8 cellular contexts compared by ENCODE assay signal in genomic region chr10:23094786-23095403, GRCh38. TPM values are rescaled to one million over a fixed set of nuclear protein-coding genes. Genes with fewer than 3 reads are reported as not detected.
DNase-seq lines count a peak whose midpoint lies in the region; ATAC-seq and TF ChIP-seq lines count a peak whose summit lies in the region.

No MANE protein-coding gene starts in this region.

- no peaks in the 10 kb centered on the region for H3K27me3 ChIP-seq in OCI-LY3 (ENCODE audit: low read depth, low read length)
- no peaks in the 10 kb centered on the region for H3K27me3 ChIP-seq in dorsolateral prefrontal cortex
- no peaks in the 10 kb centered on the region for H3K27me3 ChIP-seq in neutrophil

- ATAC-seq in HG02970 (IDR thresholded peaks at IDR 0.05; ENCODE audit: low FRiP score, unreplicated experiment): no peak
- no peak for ATAC-seq in activated CD4-positive, CD25-positive, alpha-beta regulatory T cell treated with anti-CD3 and anti-CD28 coated beads, Interleukin-2, amount 50 U/mL, for 24 hours

- H3K36me3 ChIP-seq in OCI-LY3 (replicated peaks; ENCODE audit: low read depth, low read length) (no peaks in the 10 kb centered on the region), neutrophil (no peaks in the 10 kb centered on the region)

- intact Hi-C loops in dorsolateral prefrontal cortex (cut with DNase I): loop anchor here (10.0 kb wide), 2 partner anchors 340 to 1560 kb away; partner anchors contain the start of genes MLLT10 (in 1 of the 2) and OTUD1 (in 1 of the 2)

- H3K4me1 ChIP-seq in OCI-LY3 (ENCODE audit: low read length) (peaks cover 12% of the 10 kb centered on the region), neutrophil (ENCODE audit: control insufficient read depth in 1 of 2, insufficient read depth in 1 of 2, low read depth in 1 of 2, low read length in 1 of 2) (peaks cover 22 to 33% of the 10 kb centered on the region in 2 experiments)

- H3K9me3 ChIP-seq in OCI-LY3 (ENCODE audit: insufficient read depth, low read length): no peaks in the 10 kb centered on the region
- no peaks in the 10 kb centered on the region for H3K9me3 ChIP-seq in neutrophil

- peak overlapping the region; percentile 36 for H3K4me2 ChIP-seq in OCI-LY3 (ENCODE audit: low read length)

- H3K4me3 ChIP-seq in OCI-LY3 (ENCODE audit: low read length): peak overlapping the region; percentile 37; the same call in 1 of the 2 replicates
- H3K4me3 ChIP-seq in dorsolateral prefrontal cortex: peak overlapping the region; percentile 3 to 95 (median 81)
- H3K4me3 ChIP-seq in neutrophil (ENCODE audit: low read depth in 1 of 2, low read length in 1 of 2): peak overlapping the region in 1 of 2 experiments; percentile 82

- peak overlapping the region; percentile 87 for H3K27ac ChIP-seq in C4-2B
- H3K27ac ChIP-seq in OCI-LY3 (ENCODE audit: low read length): no peak overlapping the region
- peak overlapping the region in 57 of 59 donors; percentile 8 to 99 (median 92) for H3K27ac ChIP-seq in dorsolateral prefrontal cortex
- peak overlapping the region; percentile 91 for H3K27ac ChIP-seq in neutrophil

- peaks cover 11% of the 10 kb centered on the region for H3K79me2 ChIP-seq in OCI-LY3 (ENCODE audit: low read length)

- no peak overlapping the region; the same call in 1 of the 2 replicates for H2AFZ ChIP-seq in OCI-LY3 (ENCODE audit: low read depth, low read length)

- DNase-seq in dorsolateral prefrontal cortex (no peak), AG08396 (ENCODE audit: low spot score) (no peak), SW 1271 (lab: John Stamatoyannopoulos, UW) (no peak)

- H3K9ac ChIP-seq in OCI-LY3 (ENCODE audit: low read length): no peak overlapping the region

- H4K20me1 ChIP-seq in OCI-LY3 (ENCODE audit: insufficient read depth, low read length): no peaks in the 10 kb centered on the region

- TF ChIP-seq CTCF in C4-2B (conservative IDR thresholded peaks at IDR 0.05): no peak
- no peak for TF ChIP-seq CTCF in OCI-LY3 (IDR thresholded peaks at IDR 0.05; ENCODE audit: low read depth, low read length)
- TF ChIP-seq CTCF in dorsolateral prefrontal cortex (IDR thresholded peaks at IDR 0.05 in 54 of 56, conservative IDR thresholded peaks at IDR 0.05 in 2 of 56; ENCODE audit: low read depth in 1 of 56, partially characterized antibody in 56 of 56): no peak
- no peak for TF ChIP-seq CTCF in neutrophil (IDR thresholded peaks at IDR 0.05)

RNA-seq across cellular contexts. Expression of gene MSRB2, which starts 0.5 kb away (rescaled TPM):
- 10 to 100 TPM; 18.8 to 48.7 (median 33.9) TPM for total RNA-seq in dorsolateral prefrontal cortex
